In genomic region chr9:134442087-134442470, GRCh38 we compare ENCODE assay signal across 16 cellular contexts.
DNase-seq lines count a peak whose midpoint lies in the region; ATAC-seq, FAIRE-seq and TF ChIP-seq lines count a peak whose summit lies in the region.
"Had no signal": no experiment of that assay in that cellular context is flagged by ENCODE, and none has a peak within 500 bp of the region (broad histone marks: within the 10 kb centered on the region; RNA-seq: fewer than 3 reads in every experiment).

No MANE protein-coding gene starts in this region.

- no peak overlapping the region for H3K9ac ChIP-seq in K562 (ENCODE audit: insufficient read depth in 1 of 2, low read depth in 2 of 2, low read length in 2 of 2)

- H3K36me3 ChIP-seq in heart right ventricle (peaks cover 0 to 11% (median under 1%) of the 10 kb centered on the region in 9 donors), right atrium auricular region (no peaks in the 10 kb centered on the region), K562 (ENCODE audit: control insufficient read depth, insufficient read depth, low read length) (no peaks in the 10 kb centered on the region)

- TF ChIP-seq EP300 in K562 (IDR thresholded peaks at IDR 0.05; ENCODE audit: low read length), result no peak

- H3K27me3 Mint-ChIP-seq in activated CD8-positive, alpha-beta T cell treated with anti-CD3 and anti-CD28 coated beads for 36 hours, result peaks cover 17% of the 10 kb centered on the region

- H3K4me2 ChIP-seq in K562 (ENCODE audit: insufficient read depth, low read length), result no peak overlapping the region

- no TSS peak for BruUV-seq in K562 (replicated peaks; lab: Mats Ljungman, UMichigan)

- H3K9me3 ChIP-seq in heart right ventricle (no peaks in the 10 kb centered on the region), right atrium auricular region (no peaks in the 10 kb centered on the region), K562 (replicated peaks; ENCODE audit: control insufficient read depth, insufficient read depth, low read depth, low read length) (no peaks in the 10 kb centered on the region; the same call in 1 of the 2 replicates)
- H3K9me3 ChIP-seq: adrenal gland had no signal

- peaks cover 20% of the 10 kb centered on the region for H3K4me1 Mint-ChIP-seq in activated CD8-positive, alpha-beta T cell treated with anti-CD3 and anti-CD28 coated beads for 36 hours (ENCODE audit: low read depth)

- no peaks in the 10 kb centered on the region for H3K79me2 ChIP-seq in K562 (ENCODE audit: control insufficient read depth, insufficient read depth, low read length)

- intact Hi-C loops in heart right ventricle (cut with DNase I) (loop anchor here in 6 of 10 donors (2.0 to 5.0 kb wide), 5 partner anchors 35 to 271 kb away; partner anchors contain the start of gene RXRA (in 1 of the 6)), K562 (cut with micrococcal nuclease) (loop anchor here (2.0 kb wide), 1 partner anchor 173 kb away; no protein-coding TSS in a partner anchor)
- intact Hi-C loops in activated CD8-positive, alpha-beta T cell treated with anti-CD3 and anti-CD28 coated beads for 36 hours (cut with micrococcal nuclease), result loop anchor here (5.0 kb wide), 1 partner anchor 270 kb away; no protein-coding TSS in a partner anchor

- H3K27ac Mint-ChIP-seq in activated CD8-positive, alpha-beta T cell treated with anti-CD3 and anti-CD28 coated beads for 36 hours, result no peak overlapping the region
- H3K27ac Mint-ChIP-seq: activated CD4-positive, alpha-beta T cell treated with anti-CD3 and anti-CD28 coated beads, Interleukin-2, amount 10 ng/mL, durations not matched to agents 24 days and 14 days; activated T-cell treated with anti-CD3 and anti-CD28 coated beads, Interleukin-2, amount 50 U/mL, for 24 hours had no signal

- H3K9me3 Mint-ChIP-seq in activated CD8-positive, alpha-beta T cell treated with anti-CD3 and anti-CD28 coated beads for 36 hours, result no peaks in the 10 kb centered on the region
- H3K9me3 Mint-ChIP-seq: activated T-cell treated with anti-CD3 and anti-CD28 coated beads, Interleukin-2, amount 50 U/mL, for 24 hours had no signal

- no peak for FAIRE-seq in K562 (lab: Jason Lieb, UNC)

- no peaks in the 10 kb centered on the region for H3K9me1 ChIP-seq in K562 (ENCODE audit: control insufficient read depth, insufficient read depth, low read length)

- H3K27ac ChIP-seq in heart right ventricle, result peak overlapping the region in 2 of 10 donors; percentile 6 to 15
- no peak overlapping the region for H3K27ac ChIP-seq in right atrium auricular region
- H3K27ac ChIP-seq in K562 (ENCODE audit: extremely low read depth, low read depth, low read length), result no peak overlapping the region
- H3K27ac ChIP-seq: adrenal gland had no signal

- WGBS in heart right ventricle, 2 donors, result 9% methylated on average over 12 of the region's 12 CpGs
- WGBS in K562 (ENCODE audit: insufficient coverage, low coverage, missing lambda C conversion rate), result 18% methylated on average over 11 of the region's 12 CpGs

- 0 out of 2 replicates have a peak, but pooled peaks cover 4% of the 10 kb centered on the region for H4K20me1 ChIP-seq in K562 (replicated peaks; ENCODE audit: control insufficient read depth, insufficient read depth, low read length)

- H3K36me3 Mint-ChIP-seq in activated CD8-positive, alpha-beta T cell treated with anti-CD3 and anti-CD28 coated beads for 36 hours (ENCODE audit: low read depth), result no peaks in the 10 kb centered on the region

- no peak overlapping the region for H3K4me3 Mint-ChIP-seq in activated CD8-positive, alpha-beta T cell treated with anti-CD3 and anti-CD28 coated beads for 36 hours
- H3K4me3 Mint-ChIP-seq: activated CD4-positive, alpha-beta T cell treated with anti-CD3 and anti-CD28 coated beads, Interleukin-2, amount 10 ng/mL, durations not matched to agents 24 days and 14 days; activated T-cell treated with anti-CD3 and anti-CD28 coated beads, Interleukin-2, amount 50 U/mL, for 24 hours had no signal

- H3K27me3 ChIP-seq in heart right ventricle, result peaks cover 0 to 9% (median 0%) of the 10 kb centered on the region in 7 donors
- no peaks in the 10 kb centered on the region for H3K27me3 ChIP-seq in right atrium auricular region
- H3K27me3 ChIP-seq in K562 (ENCODE audit: control insufficient read depth in 2 of 2, insufficient read depth in 2 of 2, low read length in 2 of 2), result 0 out of 5 replicates have a peak, but pooled peaks cover 0 to 3% of the 10 kb centered on the region in 2 experiments
- H3K27me3 ChIP-seq: adrenal gland had no signal

- peak in 5 of 8 donors; percentile 1 to 15 (median 4) for ATAC-seq in heart right ventricle
- no peak for ATAC-seq in K562
- no peak for ATAC-seq in HG02642 (IDR thresholded peaks at IDR 0.05; ENCODE audit: poor library complexity, unreplicated experiment)
- no peak for ATAC-seq in activated CD8-positive, alpha-beta T cell treated with anti-CD3 and anti-CD28 coated beads for 36 hours
- no peak for ATAC-seq in HG03196 (IDR thresholded peaks at IDR 0.05; ENCODE audit: unreplicated experiment)

- in situ Hi-C loops in K562 (cut with MboI), result no loop called here

- DNase-seq in heart right ventricle (peak in 1 of 2 donors; percentile 49), right atrium auricular region (ENCODE audit: low spot score) (no peak), K562 (ENCODE audit: extremely low read depth in 1 of 4, low spot score in 3 of 4) (no peak), kidney tubule cell (ENCODE audit: low spot score) (peak; percentile 9), DMS153 treated with DMSO at 0.1 percent for 48 hours (lab: John Stamatoyannopoulos, UW; ENCODE audit: unreplicated experiment) (no peak)
- no peak for DNase-seq in activated CD8-positive, alpha-beta T cell treated with anti-CD3 and anti-CD28 coated beads for 36 hours
- DNase-seq: ACHN; activated CD4-positive, alpha-beta T cell treated with anti-CD3 and anti-CD28 coated beads, Interleukin-2, amount 10 ng/mL, durations not matched to agents 24 days and 14 days; NCI-H1048; NCI-H446; occipital lobe; T-helper 2 cell had no signal

- no peak overlapping the region for H3K4me3 ChIP-seq in heart right ventricle
- H3K4me3 ChIP-seq in right atrium auricular region, result no peak overlapping the region
- H3K4me3 ChIP-seq in K562, result no peak overlapping the region
- H3K4me3 ChIP-seq: adrenal gland had no signal

- no peak for TF ChIP-seq RAD21 in K562 (CRISPR knock-in tag; conservative IDR thresholded peaks at IDR 0.05 in 1 of 2, IDR thresholded peaks at IDR 0.05 in 1 of 2)

- TF ChIP-seq CTCF in heart right ventricle (IDR thresholded peaks at IDR 0.05), result no peak
- TF ChIP-seq CTCF in right atrium auricular region (IDR thresholded peaks at IDR 0.05), result no peak
- TF ChIP-seq CTCF in K562 (IDR thresholded peaks at IDR 0.05 in 2 of 3, conservative IDR thresholded peaks at IDR 0.05 in 1 of 3; ENCODE audit: insufficient read depth in 2 of 3, low read depth in 1 of 3, low read length in 3 of 3), result no peak
- TF ChIP-seq CTCF in activated CD8-positive, alpha-beta T cell treated with anti-CD3 and anti-CD28 coated beads for 36 hours (IDR thresholded peaks at IDR 0.05), result no peak

- no peak overlapping the region for H2AFZ ChIP-seq in K562 (ENCODE audit: low read depth, low read length)

- peaks cover 25 to 61% (median 51%) of the 10 kb centered on the region in 9 donors for H3K4me1 ChIP-seq in heart right ventricle
- H3K4me1 ChIP-seq in right atrium auricular region, result peaks cover 0 to 47% of the 10 kb centered on the region in 2 donors
- H3K4me1 ChIP-seq in K562 (replicated peaks in 1 of 2; ENCODE audit: control insufficient read depth in 2 of 2, insufficient read depth in 2 of 2, low read length in 2 of 2), result peaks cover 0 to 39% of the 10 kb centered on the region in 2 experiments; a peak in 1 of 5 replicates

- POLR2A ChIA-PET in K562 (lab: Yijun Ruan, JAX), result interaction anchor here (0.6 to 1.4 kb wide), 3 partner anchors 17 to 287 kb away, joined by 3 read pairs; no protein-coding TSS in a partner anchor
- POLR2A ChIA-PET in activated CD8-positive, alpha-beta T cell treated with anti-CD3 and anti-CD28 coated beads for 36 hours (lab: Charles Lee), result interaction anchor here (0.7 to 1.9 kb wide), 7 partner anchors 10 to 272 kb away, joined by 3 to 5 read pairs (median 3); no protein-coding TSS in a partner anchor

- CTCF ChIA-PET in K562 (lab: Yijun Ruan, JAX; ENCODE audit: low intra/inter-chr PET ratio), result interaction anchor here (3.5 kb wide), 1 partner anchor 272 kb away, joined by 52 read pairs; no protein-coding TSS in a partner anchor
- CTCF ChIA-PET in activated CD8-positive, alpha-beta T cell treated with anti-CD3 and anti-CD28 coated beads for 36 hours (lab: Charles Lee), result interaction anchor here (0.6 to 2.5 kb wide), 19 partner anchors 9 to 280 kb away, joined by 3 to 36 read pairs (median 7); no protein-coding TSS in a partner anchor

- no peak for TF ChIP-seq POLR2A in K562 (conservative IDR thresholded peaks at IDR 0.05)

TF ChIP-seq in K562, 482 proteins besides CTCF, POLR2A, EP300 and RAD21:
- TF ChIP-seq RBM22 (IDR thresholded peaks at IDR 0.05; ENCODE audit: low read depth, low read length, poor library complexity, severe bottlenecking) (peak; percentile 24), TFAP4 (CRISPR knock-in tag; IDR thresholded peaks at IDR 0.05; ENCODE audit: borderline replicate concordance) (no peak), ZNF668 (CRISPR knock-in tag; IDR thresholded peaks at IDR 0.05) (no peak), TEAD4 (IDR thresholded peaks at IDR 0.05; ENCODE audit: low read length) (no peak), TEAD4 (CRISPR knock-in tag; IDR thresholded peaks at IDR 0.05; ENCODE audit: borderline replicate concordance) (no peak), RNF2 (IDR thresholded peaks at IDR 0.05) (no peak), NFXL1 (CRISPR knock-in tag; IDR thresholded peaks at IDR 0.05) (no peak), POLR2G (IDR thresholded peaks at IDR 0.05; ENCODE audit: low read depth, low read length) (peak; percentile 61), ZNF780A (CRISPR knock-in tag; IDR thresholded peaks at IDR 0.05) (no peak)

Comparison
In these comparisons a context has a peak if more than half of its experiments do, and no peak if none do; other contexts are left out.
1. ATAC-seq: peak in heart right ventricle (5 of 8); none in K562 (single experiment), HG02642 (single experiment), activated CD8-positive, alpha-beta T cell treated with anti-CD3 and anti-CD28 coated beads for 36 hours (single experiment) and HG03196 (single experiment).